29 cellular contexts compared by ENCODE assay signal in the genomic region with DNA sequence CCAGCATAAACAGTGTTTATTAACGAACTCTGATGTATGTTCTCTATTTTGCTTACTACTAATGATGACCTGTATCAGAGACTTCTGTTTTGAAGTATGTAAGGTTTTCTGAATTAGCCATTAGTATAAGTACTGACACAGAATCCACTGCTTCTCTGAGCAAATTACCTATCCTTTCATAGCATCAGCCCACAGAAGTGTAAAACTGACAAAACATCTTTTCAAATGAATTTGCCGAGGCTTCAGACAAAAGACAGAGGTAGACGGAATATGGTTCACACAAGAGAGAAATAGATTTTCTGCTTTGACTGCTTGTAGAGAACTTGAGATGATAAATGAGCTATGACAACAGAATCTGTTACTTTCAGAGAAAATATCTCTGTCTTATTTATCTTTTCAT.
"Had no signal": no experiment of that assay in that cellular context is flagged by ENCODE, and none has a peak within 500 bp of the region (broad histone marks: within the 10 kb centered on the region; RNA-seq: fewer than 3 reads in every experiment).

No MANE protein-coding gene starts in this region.

- H3K27me3 ChIP-seq: adrenal gland, ascending aorta, body of pancreas, brain microvascular endothelial cell, breast epithelium, cardiac muscle cell had no signal

- H3K9me3 ChIP-seq: adrenal gland, ascending aorta, body of pancreas, breast epithelium had no signal

- DNase-seq: activated effector memory CD4-positive, alpha-beta T cell treated with anti-CD3 and anti-CD28 coated beads, Interleukin-2, amount 50 U/mL, for 16 hours; activated effector memory CD4-positive, alpha-beta T cell treated with Interleukin-2 at 50 U/mL for 16 hours; activated gamma-delta T cell; activated gamma-delta T cell treated with Interleukin-2 at 50 U/mL for 16 hours; activated naive CD4-positive, alpha-beta T cell; activated naive CD4-positive, alpha-beta T cell treated with anti-CD3 and anti-CD28 coated beads for 36 hours; activated naive CD4-positive, alpha-beta T cell treated with anti-CD3 and anti-CD28 coated beads, Interleukin-2, amount 10 ng/mL, durations not matched to agents 7 days and 5 days; activated naive CD4-positive, alpha-beta T cell treated with anti-CD3 and anti-CD28 coated beads, Interleukin-2, amount 50 U/mL, for 16 hours; activated naive CD4-positive, alpha-beta T cell treated with Interleukin-2 at 50 U/mL for 16 hours; activated naive CD8-positive, alpha-beta T cell treated with anti-CD3 and anti-CD28 coated beads for 36 hours; activated naive CD8-positive, alpha-beta T cell treated with anti-CD3 and anti-CD28 coated beads, Interleukin-2, amount 10 ng/mL, durations not matched to agents 7 days and 5 days; activated naive CD8-positive, alpha-beta T cell treated with anti-CD3 and anti-CD28 coated beads, Interleukin-2, amount 50 U/mL, for 24 hours; activated T-cell treated with anti-CD3 and anti-CD28 coated beads, Interleukin-2, amount 50 U/mL, for 1 hour; activated T-cell treated with anti-CD3 and anti-CD28 coated beads, Interleukin-2, amount 50 U/mL, for 24 hours; activated T-cell treated with anti-CD3 and anti-CD28 coated beads, Interleukin-2, amount 50 U/mL, for 4 hours; activated T-cell treated with anti-CD3 and anti-CD28 coated beads, Interleukin-2, amount 50 U/mL, for 48 hours; activated T-cell treated with anti-CD3 and anti-CD28 coated beads, Interleukin-2, amount 50 U/mL, for 72 hours; adrenal gland; amniotic stem cell; amygdala; anterior cingulate cortex; aorta; body of pancreas; brain microvascular endothelial cell; central memory CD4-positive, alpha-beta T cell; cerebellar nuclear complex had no signal

- H3K4me3 ChIP-seq: adrenal gland, ascending aorta, body of pancreas, breast epithelium, cardiac muscle cell had no signal

- H3K27ac ChIP-seq: adrenal gland, ascending aorta, body of pancreas, brain microvascular endothelial cell, breast epithelium, cardiac muscle cell had no signal

- H3K36me3 ChIP-seq: adrenal gland, ascending aorta, brain microvascular endothelial cell, breast epithelium, cardiac muscle cell had no signal
